ENCODE assay signal across 16 cellular contexts in genomic region chrX:3144651-3145050, GRCh38.
"Had no signal": no experiment of that assay in that cellular context is flagged by ENCODE, and none has a peak within 500 bp of the region (broad histone marks: within the 10 kb centered on the region; RNA-seq: fewer than 3 reads in every experiment).

No MANE protein-coding gene starts in this region.

- H3K27ac Mint-ChIP-seq: activated naive CD4-positive, alpha-beta T cell treated with anti-CD3 and anti-CD28 coated beads for 36 hours; activated T-helper 2 cell treated with anti-CD3 and anti-CD28 coated beads, Interferon-gamma antibody, Interleukin-2, Interleukin-4, amounts not matched to agents 10 μg/mL and 5 μg/mL and 100 μg/mL, durations not matched to agents 14 hours and 24 hours and 36 hours; T-helper 17 cell had no signal

- H3K27me3 ChIP-seq: cardiac muscle cell, left lung, pancreas, sigmoid colon, stomach, testis had no signal

- ATAC-seq: heart right ventricle, left lung, mucosa of descending colon, pancreas, T-helper 17 cell had no signal

- H3K27me3 Mint-ChIP-seq: T-helper 17 cell had no signal

- H3K4me3 ChIP-seq: cardiac muscle cell, dorsolateral prefrontal cortex, heart right ventricle, left lung, mucosa of descending colon, pancreas, sigmoid colon, spleen, stomach, testis had no signal

- H3K36me3 ChIP-seq: cardiac muscle cell, heart right ventricle, left lung, pancreas, sigmoid colon, spleen, stomach had no signal

- H3K9me3 ChIP-seq: mucosa of descending colon, pancreas, sigmoid colon, testis had no signal

- H3K4me1 ChIP-seq: left lung, sigmoid colon, stomach, testis had no signal

- H3K4me3 Mint-ChIP-seq: activated naive CD4-positive, alpha-beta T cell treated with anti-CD3 and anti-CD28 coated beads for 36 hours; nephron; T-helper 17 cell had no signal

- H3K27ac ChIP-seq: cardiac muscle cell, dorsolateral prefrontal cortex, heart right ventricle, left lung, pancreas, sigmoid colon, spleen, stomach, testis had no signal

- DNase-seq: activated CD4-positive, alpha-beta T cell treated with anti-CD3 and anti-CD28 coated beads for 4 hours; activated naive CD4-positive, alpha-beta T cell treated with anti-CD3 and anti-CD28 coated beads for 36 hours; dorsolateral prefrontal cortex; endodermal cell; heart right ventricle; left lung; mucosa of descending colon; pancreas; sigmoid colon; spleen; stomach; T-helper 17 cell; testis had no signal

- H3K9me3 Mint-ChIP-seq: endodermal cell had no signal
